Comparison of ENCODE assay signal across 8 cellular contexts in the genomic region with DNA sequence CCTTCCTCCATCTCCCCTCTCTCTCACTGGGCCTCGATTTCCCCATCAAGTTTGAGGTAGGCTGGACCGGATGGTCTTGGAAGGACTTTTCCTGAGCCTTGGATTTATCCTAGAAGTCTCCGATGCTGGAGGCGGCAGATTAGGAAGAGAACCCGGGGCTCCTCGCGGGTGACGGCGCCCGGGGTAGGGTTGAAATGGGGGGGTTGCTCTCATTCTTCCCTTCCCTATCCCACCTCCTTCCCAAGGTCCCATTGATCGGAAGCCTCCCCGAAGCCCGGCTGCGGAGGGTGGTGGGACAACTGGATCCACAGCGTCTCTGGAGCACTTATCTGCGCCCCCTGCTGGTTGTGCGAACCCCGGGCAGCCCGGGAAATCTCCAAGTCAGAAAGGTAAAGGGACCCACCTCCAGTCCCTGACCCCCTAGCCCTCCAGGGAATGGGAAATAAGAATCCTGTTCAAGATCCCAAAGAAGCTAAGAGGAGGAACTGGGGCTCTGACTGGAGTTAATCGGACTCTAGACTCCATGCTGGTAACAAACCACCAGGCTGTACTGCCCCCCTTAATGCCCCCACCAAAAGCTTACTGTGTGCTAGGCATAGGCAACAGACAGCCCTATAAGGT. TPM values are rescaled to one million over a fixed set of nuclear protein-coding genes. Genes with fewer than 3 reads are reported as not detected.
DNase-seq lines count a peak whose midpoint lies in the region; ATAC-seq and TF ChIP-seq lines count a peak whose summit lies in the region.

No MANE protein-coding gene starts in this region.

- peak overlapping the region; percentile 82 to 97 for H3K9ac ChIP-seq in colonic mucosa (ENCODE audit: low read depth in 2 of 2, low read length in 2 of 2)

- peak overlapping the region; percentile 93 for H3K27ac ChIP-seq in colonic mucosa

- peak; percentile 92 for TF ChIP-seq CTCF in colonic mucosa (IDR thresholded peaks at IDR 0.05)

- no peaks in the 10 kb centered on the region for H3K27me3 ChIP-seq in colonic mucosa

- intact Hi-C loops in colonic mucosa (cut with DNase I) = loop anchor here (5.0 kb wide), 1 partner anchor 74 kb away; a partner anchor contains a TSS

- peak overlapping the region; percentile 97 for H3K4me3 ChIP-seq in colonic mucosa

- H3K9me3 ChIP-seq in colonic mucosa = no peaks in the 10 kb centered on the region

- H3K36me3 ChIP-seq in colonic mucosa = no peaks in the 10 kb centered on the region

- peak; percentile 73 for DNase-seq in NK-92 treated with Interleukin-12 subunit alpha and Interleukin-12 subunit beta, amount 100 ng/mL, for 24 hours (lab: John Stamatoyannopoulos, UW)
- no peak for DNase-seq in NK-92 (lab: John Stamatoyannopoulos, UW; ENCODE audit: unreplicated experiment)
- peak; percentile 72 for DNase-seq in NCI-H2171 (lab: John Stamatoyannopoulos, UW)
- DNase-seq in activated CD4-positive, alpha-beta T cell treated with anti-CD3 and anti-CD28 coated beads for 1 hour = peak; percentile 63
- peak; percentile 90 for DNase-seq in colonic mucosa
- peak; percentile 80 for DNase-seq in left lobe of liver (ENCODE audit: low spot score)
- peak; percentile 87 to 89 for DNase-seq in stimulated activated CD4-positive, alpha-beta T cell treated with anti-CD3 and anti-CD28 coated beads, Interleukin-2, amount 100 ng/mL, for 24 hours

- ATAC-seq in left lobe of liver (peak; percentile 47), HG02970 (IDR thresholded peaks at IDR 0.05; ENCODE audit: low FRiP score, unreplicated experiment) (no peak)

- H3K4me1 ChIP-seq in colonic mucosa = peaks cover 4% of the 10 kb centered on the region

RNA-seq across cellular contexts. Expression of a gene that starts 0.8 kb away (rescaled TPM):
- total RNA-seq in colonic mucosa (10 to 100 TPM; 10.7 to 11.2 TPM), left lobe of liver (7.8 TPM)

RNA-seq across cellular contexts. Expression of a gene that starts 1.5 kb away (rescaled TPM):
- total RNA-seq in colonic mucosa (100 to 1,000 TPM; 269 to 484 TPM), left lobe of liver (91.2 TPM)

RNA-seq across cellular contexts. Expression of a gene that starts 25.3 kb away (rescaled TPM):
- total RNA-seq in colonic mucosa (1 to 10 TPM; 8.3 to 9.5 TPM), left lobe of liver (0.18 TPM)

RNA-seq across cellular contexts. Expression of a gene that starts 37.4 kb away (rescaled TPM):
- total RNA-seq in colonic mucosa (10 to 100 TPM; 28.3 to 28.8 TPM), left lobe of liver (8.2 TPM)

RNA-seq across cellular contexts. Expression of a gene that starts 40.0 kb away (rescaled TPM):
- total RNA-seq in colonic mucosa (not detected), left lobe of liver (not detected)
